In the genomic region with DNA sequence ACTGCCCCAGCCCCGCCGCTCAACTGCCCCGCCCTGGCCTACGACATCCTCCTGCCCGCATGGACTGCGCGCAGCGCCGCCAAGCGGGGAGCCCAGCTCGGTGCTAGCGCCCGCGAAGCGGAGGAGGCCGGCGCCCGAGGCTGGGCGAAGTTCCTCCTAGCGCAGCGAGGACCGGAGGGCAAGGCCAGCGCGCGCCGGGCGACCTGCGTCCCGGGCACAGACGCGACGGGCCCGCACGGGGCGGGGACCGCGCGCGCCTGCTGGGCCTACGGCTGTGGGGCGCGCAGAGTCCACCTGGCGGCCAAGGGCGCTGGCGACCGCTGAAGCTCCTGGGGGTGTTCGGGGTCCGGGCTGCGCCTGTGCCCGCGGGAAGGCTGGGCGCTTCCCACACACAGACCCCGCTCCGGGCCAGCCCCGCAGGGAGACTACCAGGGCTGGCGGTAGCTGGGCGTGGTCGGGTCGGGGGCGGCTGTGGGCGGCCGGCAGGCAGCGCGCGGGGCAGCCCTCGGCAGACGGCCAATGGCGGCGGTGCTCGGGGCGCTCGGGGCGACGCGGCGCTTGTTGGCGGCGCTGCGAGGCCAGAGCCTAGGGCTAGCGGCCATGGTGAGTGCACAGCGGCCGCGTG, we compare ENCODE assay signal across 8 cellular contexts. TPM values are rescaled to one million over a fixed set of nuclear protein-coding genes. Genes with fewer than 3 reads are reported as not detected.
DNase-seq lines count a peak whose midpoint lies in the region; ATAC-seq and TF ChIP-seq lines count a peak whose summit lies in the region.

A gene (plus strand): TSS at position 511 of the 625 bp plus-strand sequence. CDS start 9 bp downstream, at position 520.

- peak within 1 kb of the TSS; percentile 94 for H3K9ac ChIP-seq in mucosa of stomach (ENCODE audit: low read length)

- peak; percentile 92 for TF ChIP-seq POLR2A in erythroblast (IDR thresholded peaks at IDR 0.05; ENCODE audit: low read length)

- no peaks in the 10 kb centered on the region for H3K9me3 ChIP-seq in mucosa of stomach (ENCODE audit: control insufficient read depth, low read length)

- no peaks in the 10 kb centered on the region for H3K36me3 ChIP-seq in mucosa of stomach (ENCODE audit: control insufficient read depth, insufficient read depth, low read length)

- peak; percentile 76 for ATAC-seq in GM21619 (IDR thresholded peaks at IDR 0.05; ENCODE audit: unreplicated experiment)

- DNase-seq in DMS79 (lab: John Stamatoyannopoulos, UW), result peak; percentile 64
- DNase-seq in Jurkat, Clone E6-1 (ENCODE audit: low read depth, low spot score), result peak; percentile 83
- DNase-seq in OCI-M2 (lab: John Stamatoyannopoulos, UW; ENCODE audit: unreplicated experiment), result peak; percentile 40
- DNase-seq in activated T-cell treated with anti-CD3 and anti-CD28 coated beads for 4 hours, result peak; percentile 86
- peak; percentile 94 to 97 for DNase-seq in erythroblast (lab: John Stamatoyannopoulos, UW)
- DNase-seq in stimulated activated CD8-positive, alpha-beta memory T cell treated with anti-CD3 and anti-CD28 coated beads, Interleukin-4, amount 100 ng/mL, for 48 hours, result peak; percentile 94

- no peaks in the 10 kb centered on the region for H3K27me3 ChIP-seq in mucosa of stomach (ENCODE audit: control insufficient read depth, insufficient read depth, low read length)

- H3K4me3 ChIP-seq in Jurkat, Clone E6-1 (ENCODE audit: low read length), result peak within 1 kb of the TSS; percentile 78
- peak within 1 kb of the TSS; percentile 44 for H3K4me3 ChIP-seq in mucosa of stomach (ENCODE audit: low read length)

- H3K4me1 ChIP-seq in mucosa of stomach (ENCODE audit: control insufficient read depth, insufficient read depth, low read length), result no peaks in the 10 kb centered on the region

RNA-seq across cellular contexts. Expression of the gene that starts here (rescaled TPM):
- 16.0 TPM for polyA plus RNA-seq in Jurkat, Clone E6-1 (2012; ENCODE audit: insufficient read depth, insufficient read length)

Comparison
In these comparisons a context has a peak if more than half of its experiments do, and no peak if none do; other contexts are left out.
1. Peak in every context shown above with its lines: DNase-seq, ATAC-seq and H3K4me3 ChIP-seq.
2. DNase-seq: peak in every context shown above with its lines; median percentile 96 in erythroblast; 94 in stimulated activated CD8-positive, alpha-beta memory T cell treated with anti-CD3 and anti-CD28 coated beads, Interleukin-4, amount 100 ng/mL, for 48 hours; 86 in activated T-cell treated with anti-CD3 and anti-CD28 coated beads for 4 hours; 83 in Jurkat, Clone E6-1; 64 in DMS79; 40 in OCI-M2.